22 cellular contexts compared by ENCODE assay signal in the genomic region with DNA sequence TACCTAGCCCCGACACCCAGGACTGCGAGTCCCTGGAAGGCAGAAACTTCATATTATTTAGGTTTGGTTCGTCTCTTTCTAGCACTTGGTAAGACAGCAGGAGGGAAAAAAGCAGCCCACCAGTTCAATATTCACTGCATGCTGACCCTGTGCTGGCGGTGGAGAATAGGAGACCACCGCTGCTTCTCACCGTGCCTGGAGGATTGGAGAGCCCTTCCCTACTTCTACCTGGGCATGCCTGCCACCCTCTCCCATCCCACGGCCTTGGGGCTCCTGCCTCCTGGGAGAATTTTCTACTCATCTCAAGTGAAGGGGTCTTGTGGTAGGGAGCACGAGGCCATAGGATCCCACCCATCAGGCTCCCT. TPM values are rescaled to one million over a fixed set of nuclear protein-coding genes. Genes with fewer than 3 reads are reported as not detected.
DNase-seq lines count a peak whose midpoint lies in the region; ATAC-seq and TF ChIP-seq lines count a peak whose summit lies in the region.
"Had no signal": no experiment of that assay in that cellular context is flagged by ENCODE, and none has a peak within 500 bp of the region (broad histone marks: within the 10 kb centered on the region; RNA-seq: fewer than 3 reads in every experiment).

No MANE protein-coding gene starts in this region.

- TF ChIP-seq CTCF in heart left ventricle (IDR thresholded peaks at IDR 0.05) (no peak), coronary artery (IDR thresholded peaks at IDR 0.05) (no peak), nephron progenitor cell (IDR thresholded peaks at IDR 0.05) (no peak), upper lobe of left lung (IDR thresholded peaks at IDR 0.05) (no peak), endothelial cell (IDR thresholded peaks at IDR 0.05; ENCODE audit: unreplicated experiment) (no peak)

- H3K36me3 Mint-ChIP-seq in nephron progenitor cell (ENCODE audit: low read depth), result peaks cover 21% of the 10 kb centered on the region
- H3K36me3 Mint-ChIP-seq in endothelial cell (ENCODE audit: low read depth, unreplicated experiment), result peaks cover 23% of the 10 kb centered on the region
- H3K36me3 Mint-ChIP-seq in T-helper 17 cell (ENCODE audit: low read depth), result no peaks in the 10 kb centered on the region

- H3K4me3 ChIP-seq in heart left ventricle (peak overlapping the region in 1 of 12 donors; percentile 86), coronary artery (no peak overlapping the region), upper lobe of left lung (peak overlapping the region in 1 of 4 donors; percentile 70), MG63 (no peak overlapping the region)
- H3K4me3 ChIP-seq: BLaER1 treated with 17β-estradiol and CSF1 and Interleukin-3, amounts not matched to agents 10 nM and 100 nM; GM23248; Peyer's patch had no signal

- no peak for TF ChIP-seq EP300 in upper lobe of left lung (IDR thresholded peaks at IDR 0.05)

- H3K4me1 Mint-ChIP-seq in nephron progenitor cell (peaks cover 78% of the 10 kb centered on the region), endothelial cell (ENCODE audit: unreplicated experiment) (peaks cover 20% of the 10 kb centered on the region), T-helper 17 cell (peaks cover 26% of the 10 kb centered on the region)

- H3K27ac Mint-ChIP-seq in nephron progenitor cell (peak overlapping the region; percentile 69), endothelial cell (ENCODE audit: unreplicated experiment) (no peak overlapping the region), T-helper 17 cell (no peak overlapping the region)

- H3K9me3 ChIP-seq in heart left ventricle (no peaks in the 10 kb centered on the region), upper lobe of left lung (no peaks in the 10 kb centered on the region), MG63 (no peaks in the 10 kb centered on the region), T-helper 17 cell (ENCODE audit: control insufficient read depth, low read length, poor library complexity, severe bottlenecking) (no peaks in the 10 kb centered on the region)
- H3K9me3 ChIP-seq: BLaER1 treated with 17β-estradiol and CSF1 and Interleukin-3, amounts not matched to agents 10 nM and 100 nM; Peyer's patch had no signal

- H3K9me3 Mint-ChIP-seq in nephron progenitor cell (no peaks in the 10 kb centered on the region), endothelial cell (ENCODE audit: unreplicated experiment) (no peaks in the 10 kb centered on the region)

- H3K4me3 Mint-ChIP-seq in nephron progenitor cell (no peak overlapping the region), endothelial cell (ENCODE audit: unreplicated experiment) (no peak overlapping the region), T-helper 17 cell (no peak overlapping the region)

- H3K36me3 ChIP-seq in heart left ventricle (peaks cover 0 to 64% (median 43%) of the 10 kb centered on the region in 9 donors), upper lobe of left lung (peaks cover 20 to 57% (median 39%) of the 10 kb centered on the region in 4 donors), MG63 (no peaks in the 10 kb centered on the region)

- H3K27me3 ChIP-seq in heart left ventricle (no peaks in the 10 kb centered on the region), upper lobe of left lung (no peaks in the 10 kb centered on the region), MG63 (no peaks in the 10 kb centered on the region)
- H3K27me3 ChIP-seq: BLaER1 treated with 17β-estradiol and CSF1 and Interleukin-3, amounts not matched to agents 10 nM and 100 nM; Peyer's patch had no signal

- peaks cover 22 to 92% (median 68%) of the 10 kb centered on the region in 12 donors for H3K4me1 ChIP-seq in heart left ventricle
- peaks cover 49 to 64% (median 57%) of the 10 kb centered on the region in 4 donors for H3K4me1 ChIP-seq in upper lobe of left lung

- peak overlapping the region in 10 of 12 donors; percentile 14 to 100 (median 99) for H3K27ac ChIP-seq in heart left ventricle
- peak overlapping the region in 1 of 2 donors; percentile 18 for H3K27ac ChIP-seq in coronary artery
- H3K27ac ChIP-seq in upper lobe of left lung, result peak overlapping the region in 3 of 4 donors; percentile 8 to 99 (median 48)
- H3K27ac ChIP-seq: BLaER1 treated with 17β-estradiol and CSF1 and Interleukin-3, amounts not matched to agents 10 nM and 100 nM; GM23248; KMS-11; Peyer's patch had no signal

- TF ChIP-seq POLR2A in heart left ventricle (IDR thresholded peaks at IDR 0.05) (no peak), upper lobe of left lung (IDR thresholded peaks at IDR 0.05) (no peak)

- WGBS in heart left ventricle, 4 donors, result 87 to 94% (median 91%) methylated on average over 8 of the region's 8 CpGs
- 83 to 98% methylated on average over 6 to 8 of the region's 8 CpGs for WGBS in upper lobe of left lung, 2 donors

- DNase-seq in heart left ventricle (no peak), cardiac septum (ENCODE audit: low spot score) (no peak), coronary artery (ENCODE audit: low spot score) (peak; percentile 38), nephron progenitor cell (no peak), upper lobe of left lung (no peak), endothelial cell (ENCODE audit: low spot score) (no peak), MG63 (no peak), T-helper 17 cell (no peak)
- DNase-seq: DMS 273 treated with DMSO at 0.1 percent for 48 hours, GF-D8, GM23248, NCI-H1092, NCI-H146, NCI-H2081 treated with DMSO at 0.1 percent for 48 hours, NCI-H510A treated with DMSO at 0.1 percent for 48 hours, Peyer's patch, SHP77 treated with DMSO at 0.1 percent for 48 hours had no signal

- intact Hi-C loops in heart left ventricle (cut with DNase I), result loop anchor here in 5 of 10 donors (5.0 to 10.0 kb wide), 3 partner anchors 63 to 526 kb away; a partner anchor contains a TSS
- intact Hi-C loops in cardiac septum (cut with DNase I), result loop anchor here (5.0 kb wide), 1 partner anchor 63 kb away; a partner anchor contains a TSS

- no peak for ATAC-seq in heart left ventricle
- ATAC-seq in upper lobe of left lung (ENCODE audit: low FRiP score in 2 of 2), result no peak
- ATAC-seq in T-helper 17 cell, result no peak

- no peaks in the 10 kb centered on the region for H3K27me3 Mint-ChIP-seq in nephron progenitor cell (ENCODE audit: low read depth, poor library complexity)
- peaks cover 2% of the 10 kb centered on the region for H3K27me3 Mint-ChIP-seq in endothelial cell (ENCODE audit: unreplicated experiment)
- H3K27me3 Mint-ChIP-seq in T-helper 17 cell, result no peaks in the 10 kb centered on the region

RNA-seq across cellular contexts. Expression of a gene that starts 5.4 kb away (rescaled TPM):
- 10 to 100 TPM; 26.9 to 61.2 (median 38.1) TPM for total RNA-seq in heart left ventricle
- 10 to 100 TPM; 21.9 to 45.9 TPM for polyA plus RNA-seq in heart left ventricle
- 33.7 TPM for total RNA-seq in cardiac septum
- 100 to 1,000 TPM in 2 of 6 donors, 10 to 100 TPM in 4; 51.5 to 163 (median 58.2) TPM for total RNA-seq in upper lobe of left lung
- 27.2 TPM for total RNA-seq in endothelial cell (ENCODE audit: unreplicated experiment)
- 3.8 and 7.8 TPM in 2 replicates for total RNA-seq in MG63 (2014; rRNA removed; shearing (Covaris generic); ENCODE audit: low replicate concordance)
- 10 to 100 TPM; 31.5 to 35.1 TPM for total RNA-seq in T-helper 17 cell

RNA-seq across cellular contexts. Expression of a gene that starts 5.6 kb away (rescaled TPM):
- 10 to 100 TPM; 11.6 to 21.5 (median 17.2) TPM for total RNA-seq in heart left ventricle
- 10 to 100 TPM; 10.2 to 17.2 TPM for polyA plus RNA-seq in heart left ventricle
- 26.3 TPM for total RNA-seq in cardiac septum
- 10 to 100 TPM; 21.6 to 96.4 (median 33.0) TPM for total RNA-seq in upper lobe of left lung
- total RNA-seq in endothelial cell (ENCODE audit: unreplicated experiment), result 42.9 TPM
- total RNA-seq in MG63 (2014; rRNA removed; shearing (Covaris generic); ENCODE audit: low replicate concordance), result 1.5 and 6.1 TPM in 2 replicates
- total RNA-seq in T-helper 17 cell, result 10 to 100 TPM; 11.7 to 13.8 TPM

RNA-seq across cellular contexts. Expression of a gene that starts 38.4 kb away (rescaled TPM):
- total RNA-seq in heart left ventricle (1 to 10 TPM; 1.5 to 7.6 (median 3.1) TPM), cardiac septum (2.3 TPM), upper lobe of left lung (10 to 100 TPM in 2 of 6 donors, 1 to 10 TPM in 4; 1.0 to 14.3 (median 8.8) TPM), endothelial cell (ENCODE audit: unreplicated experiment) (0.44 TPM), T-helper 17 cell (under 1 TPM in 1 of 2 donors, not detected in 1; 0.13 TPM)
- polyA plus RNA-seq in heart left ventricle, result 1 to 10 TPM; 4.1 to 4.9 TPM
- not detected in 2 replicates for total RNA-seq in MG63 (2014; rRNA removed; shearing (Covaris generic); ENCODE audit: low replicate concordance)
- total RNA-seq: A172, Daoy, GM23248, M059J, Peyer's patch had no signal

RNA-seq across cellular contexts. Expression of a gene that starts 47.2 kb away (rescaled TPM):
- total RNA-seq in heart left ventricle (1,000 to 10,000 TPM in 1 of 9 donors, 100 to 1,000 TPM in 8; 126 to 3,156 (median 279) TPM), cardiac septum (21,376 TPM), upper lobe of left lung (1 to 10 TPM in 1 of 6 donors, not detected in 5; 3.1 TPM), endothelial cell (ENCODE audit: unreplicated experiment) (not detected), T-helper 17 cell (not detected)
- 1,000 to 10,000 TPM in 1 of 2 donors, 10 to 100 TPM in 1; 59.9 to 1,418 TPM for polyA plus RNA-seq in heart left ventricle
- total RNA-seq in MG63 (2014; rRNA removed; shearing (Covaris generic); ENCODE audit: low replicate concordance), result not detected in 2 replicates
- total RNA-seq: A172, Daoy, GM23248, M059J, Peyer's patch had no signal
- polyA plus RNA-seq: GM23248 had no signal

RNA-seq across cellular contexts. Expression of a gene that starts 58.4 kb away (rescaled TPM):
- total RNA-seq in heart left ventricle (1,000 to 10,000 TPM in 1 of 9 donors, 100 to 1,000 TPM in 4, 10 to 100 TPM in 4; 14.4 to 1,297 (median 252) TPM), cardiac septum (7,162 TPM), upper lobe of left lung (not detected), endothelial cell (ENCODE audit: unreplicated experiment) (not detected), T-helper 17 cell (not detected)
- polyA plus RNA-seq in heart left ventricle, result 1,000 to 10,000 TPM in 1 of 2 donors, 100 to 1,000 TPM in 1; 197 to 7,924 TPM
- total RNA-seq in MG63 (2014; rRNA removed; shearing (Covaris generic); ENCODE audit: low replicate concordance), result not detected in 2 replicates
- total RNA-seq: GM23248, Peyer's patch had no signal
- polyA plus RNA-seq: GM23248 had no signal
